ENCODE assay signal across 8 cellular contexts in genomic region chr17:1648582-1649115, GRCh38. TPM values are rescaled to one million over a fixed set of nuclear protein-coding genes. Genes with fewer than 3 reads are reported as not detected.
DNase-seq lines count a peak whose midpoint lies in the region; ATAC-seq and TF ChIP-seq lines count a peak whose summit lies in the region.

No MANE protein-coding gene starts in this region.

- peak; percentile 69 for TF ChIP-seq CTCF in osteoblast (IDR thresholded peaks at IDR 0.05; ENCODE audit: extremely low read depth, low read depth, low read length)

- H3K4me2 ChIP-seq in osteoblast (ENCODE audit: insufficient read depth, low read length) = peak overlapping the region; percentile 93

- H3K36me3 ChIP-seq in HUES64 (ENCODE audit: insufficient read depth, low read length) (peaks cover 36% of the 10 kb centered on the region), osteoblast (ENCODE audit: insufficient read depth, low read length) (peaks cover 37% of the 10 kb centered on the region)

- no peaks in the 10 kb centered on the region for H4K20me1 ChIP-seq in osteoblast (ENCODE audit: insufficient read depth, low read length)

- peaks cover 15% of the 10 kb centered on the region for H3K27me3 ChIP-seq in HUES64 (ENCODE audit: insufficient read depth, low read length)
- no peaks in the 10 kb centered on the region for H3K27me3 ChIP-seq in osteoblast (ENCODE audit: insufficient read depth, low read length)

- peak; percentile 37 for ATAC-seq in GM21367 (IDR thresholded peaks at IDR 0.05; ENCODE audit: unreplicated experiment)

- H3K4me1 ChIP-seq in HUES64 (ENCODE audit: insufficient read depth, low read length) = 0 out of 2 replicates have a peak, but pooled peaks cover 19% of the 10 kb centered on the region
- peaks cover 17% of the 10 kb centered on the region for H3K4me1 ChIP-seq in osteoblast (ENCODE audit: insufficient read depth, low read length)

- WGBS in HUES64 = 8% methylated on average over 48 of the region's 48 CpGs

- peak; percentile 95 for DNase-seq in DMS 273 (lab: John Stamatoyannopoulos, UW; ENCODE audit: unreplicated experiment)
- DNase-seq in SHP77 (lab: John Stamatoyannopoulos, UW) = peak; percentile 90 to 95
- DNase-seq in activated naive CD4-positive, alpha-beta T cell treated with Interleukin-2 at 50 U/mL for 16 hours = peak; percentile 93
- peak; percentile 96 for DNase-seq in germinal center (ENCODE audit: low spot score)
- peak; percentile 100 for DNase-seq in osteoblast (ENCODE audit: insufficient read length, low spot score, missing footprints)

- H2AFZ ChIP-seq in osteoblast (ENCODE audit: low read length) = peak overlapping the region; percentile 90

- H3K79me2 ChIP-seq in osteoblast (ENCODE audit: insufficient read depth, low read length) = no peaks in the 10 kb centered on the region

- H3K4me3 ChIP-seq in HUES64 (ENCODE audit: low read length) (peak overlapping the region; percentile 60), osteoblast (ENCODE audit: insufficient read depth, low read length) (peak overlapping the region; percentile 79)

- H3K27ac ChIP-seq in HUES64 (ENCODE audit: low read depth, low read length) (no peak overlapping the region; the same call in 1 of the 2 replicates), osteoblast (ENCODE audit: low read depth, low read length) (peak overlapping the region; percentile 60), temporal lobe (ENCODE audit: low read depth, low read length) (peak overlapping the region; percentile 69)

- H3K9ac ChIP-seq in HUES64 (ENCODE audit: low read depth, low read length) = peak overlapping the region; percentile 47

- H3K9me3 ChIP-seq in HUES64 (ENCODE audit: insufficient read depth, low read depth, low read length) (no peaks in the 10 kb centered on the region), osteoblast (ENCODE audit: low read depth, low read length) (no peaks in the 10 kb centered on the region)

RNA-seq across cellular contexts. Expression of gene RILP, which starts 1.0 kb away (rescaled TPM):
- polyA plus RNA-seq in HUES64 (2013, experiment 1 of 2) = 2.8 TPM
- polyA plus RNA-seq in HUES64 (2013, experiment 2 of 2) = 5.1 TPM
- 11.2 and 11.6 TPM in 2 replicates for total RNA-seq in osteoblast
- 2.2 TPM for total RNA-seq in temporal lobe

RNA-seq across cellular contexts. Expression of gene SCARF1, which starts 3.1 kb away (rescaled TPM):
- 0.90 TPM for polyA plus RNA-seq in HUES64 (2013, experiment 1 of 2)
- 1.2 TPM for polyA plus RNA-seq in HUES64 (2013, experiment 2 of 2)
- 0.88 and 1.4 TPM in 2 replicates for total RNA-seq in osteoblast
- total RNA-seq in temporal lobe = 2.5 TPM

RNA-seq across cellular contexts. Expression of gene SLC43A2, which starts 20.0 kb away (rescaled TPM):
- 11.9 TPM for polyA plus RNA-seq in HUES64 (2013, experiment 1 of 2)
- 10.9 TPM for polyA plus RNA-seq in HUES64 (2013, experiment 2 of 2)
- 4.4 and 5.4 TPM in 2 replicates for total RNA-seq in osteoblast
- 11.8 TPM for total RNA-seq in temporal lobe

RNA-seq across cellular contexts. Expression of gene PRPF8, which starts 36.0 kb away (rescaled TPM):
- polyA plus RNA-seq in HUES64 (2013, experiment 1 of 2) = 180 TPM
- polyA plus RNA-seq in HUES64 (2013, experiment 2 of 2) = 184 TPM
- total RNA-seq in osteoblast (107 and 111 TPM in 2 replicates), temporal lobe (132 TPM)
